10 cellular contexts compared by ENCODE assay signal in genomic region chr4:42633605-42634388, GRCh38. TPM values are rescaled to one million over a fixed set of nuclear protein-coding genes. Genes with fewer than 3 reads are reported as not detected.
A peak's percentile ranks its signal among the peaks of the same experiment; 100 is the strongest.
DNase-seq lines count a peak whose midpoint lies in the region; ATAC-seq, FAIRE-seq and TF ChIP-seq lines count a peak whose summit lies in the region.
"Had no signal": no experiment of that assay in that cellular context is flagged by ENCODE, and none has a peak within 500 bp of the region (broad histone marks: within the 10 kb centered on the region; RNA-seq: fewer than 3 reads in every experiment).

No MANE protein-coding gene starts in this region.

- H3K4me2 ChIP-seq in BLaER1: peak overlapping the region; percentile 78
- H3K4me2 ChIP-seq: smooth muscle cell had no signal

- peak overlapping the region; percentile 54; the same call in 1 of the 2 replicates for H3K27ac ChIP-seq in BLaER1
- no peak overlapping the region for H3K27ac ChIP-seq in pancreas

- H4K20me1 ChIP-seq in BLaER1: no peaks in the 10 kb centered on the region

- no peak overlapping the region for H3K4me3 ChIP-seq in BLaER1
- no peak overlapping the region for H3K4me3 ChIP-seq in pancreas
- H3K4me3 ChIP-seq in mucosa of descending colon: no peak overlapping the region
- H3K4me3 ChIP-seq: smooth muscle cell had no signal

- no peak for FAIRE-seq in pancreas (lab: Jason Lieb, UNC)

- H3K36me3 ChIP-seq in BLaER1: no peaks in the 10 kb centered on the region; the same call in none of the 2 replicates
- no peaks in the 10 kb centered on the region for H3K36me3 ChIP-seq in pancreas
- no peaks in the 10 kb centered on the region for H3K36me3 ChIP-seq in mucosa of descending colon (ENCODE audit: low read depth)

- TF ChIP-seq CTCF in pancreas (IDR thresholded peaks at IDR 0.05) (no peak), mucosa of descending colon (IDR thresholded peaks at IDR 0.05) (no peak)

- peaks cover 76% of the 10 kb centered on the region for H3K4me1 ChIP-seq in BLaER1
- peaks cover 0 to 7% (median 0%) of the 10 kb centered on the region in 3 donors for H3K4me1 ChIP-seq in pancreas
- peaks cover 34% of the 10 kb centered on the region for H3K4me1 ChIP-seq in mucosa of descending colon (ENCODE audit: low read depth)

- H3K27me3 ChIP-seq in BLaER1: no peaks in the 10 kb centered on the region
- no peaks in the 10 kb centered on the region for H3K27me3 ChIP-seq in pancreas

- H3K9ac ChIP-seq in BLaER1: no peak overlapping the region

- no peaks in the 10 kb centered on the region for H3K9me3 ChIP-seq in BLaER1
- H3K9me3 ChIP-seq in pancreas: no peaks in the 10 kb centered on the region
- H3K9me3 ChIP-seq in mucosa of descending colon: no peaks in the 10 kb centered on the region

- ATAC-seq in GM18870 (IDR thresholded peaks at IDR 0.05; ENCODE audit: unreplicated experiment) (peak; percentile 76), HG02678 (IDR thresholded peaks at IDR 0.05; ENCODE audit: unreplicated experiment) (peak; percentile 59), HG03575 (IDR thresholded peaks at IDR 0.05; ENCODE audit: extremely low read depth, insufficient number of reproducible peaks, low FRiP score, unreplicated experiment) (peak; percentile 65), pancreas (no peak), mucosa of descending colon (no peak), HG03097 (IDR thresholded peaks at IDR 0.05; ENCODE audit: low FRiP score, unreplicated experiment) (no peak)

- DNase-seq in COLO668 (lab: John Stamatoyannopoulos, UW; ENCODE audit: unreplicated experiment) (no peak), pancreas (no peak), mucosa of descending colon (no peak)
- DNase-seq: Kasumi-1 had no signal

- intact Hi-C loops in pancreas (cut with DNase I): no loop called here
- intact Hi-C loops in mucosa of descending colon (cut with DNase I, micrococcal nuclease): no loop called here

- WGBS in pancreas, 2 donors: 82 to 85% methylated on average over 5 of the region's 5 CpGs

RNA-seq across cellular contexts. Expression of gene ATP8A1, which starts 23.1 kb away (rescaled TPM):
- total RNA-seq in pancreas (10 to 100 TPM in 4 of 6 donors, 1 to 10 TPM in 2; 8.2 to 15.3 (median 11.1) TPM), mucosa of descending colon (10 to 100 TPM; 40.3 to 92.0 (median 41.1) TPM)
- polyA plus RNA-seq in pancreas: 10 to 100 TPM in 1 of 2 donors, 1 to 10 TPM in 1; 4.8 to 11.2 TPM
- polyA plus RNA-seq: smooth muscle cell had no signal

Comparison
In these comparisons a context has a peak if more than half of its experiments do, and no peak if none do; other contexts are left out.
1. ATAC-seq: peak in GM18870 (single experiment), HG02678 (single experiment) and HG03575 (single experiment); none in pancreas (0 of 4), mucosa of descending colon (single experiment) and HG03097 (single experiment).